8 cellular contexts compared by ENCODE assay signal in genomic region chr19:29812881-29813275, GRCh38. TPM values are rescaled to one million over a fixed set of nuclear protein-coding genes. Genes with fewer than 3 reads are reported as not detected.
DNase-seq lines count a peak whose midpoint lies in the region; ATAC-seq and TF ChIP-seq lines count a peak whose summit lies in the region.

No MANE protein-coding gene starts in this region.

- no peak overlapping the region for H3K4ac ChIP-seq in mesendoderm (ENCODE audit: low read depth, low read length)

- H3K27ac Mint-ChIP-seq in HFFc6 = peak overlapping the region; percentile 20; the same call in 1 of the 2 replicates

- H3K27ac ChIP-seq in ACC112 (ENCODE audit: low read depth, low read length) = no peak overlapping the region
- no peak overlapping the region for H3K27ac ChIP-seq in mesendoderm (ENCODE audit: low read depth, low read length)

- TF ChIP-seq CTCF in HFFc6 (IDR thresholded peaks at IDR 0.05) (no peak), astrocyte of the spinal cord (IDR thresholded peaks at IDR 0.05; ENCODE audit: low read depth, low read length) (no peak)

- no peaks in the 10 kb centered on the region for H3K36me3 Mint-ChIP-seq in HFFc6 (ENCODE audit: low read depth)

- in situ Hi-C loops in astrocyte of the spinal cord (cut with HindIII; ENCODE audit: low sequenced_read_pairs) = no loop called here

- H3K9ac ChIP-seq in mesendoderm (ENCODE audit: low read length) = peak overlapping the region; percentile 68

- no peak overlapping the region for H4K5ac ChIP-seq in mesendoderm (ENCODE audit: low read length)

- H3K4me1 ChIP-seq in ACC112 (ENCODE audit: control insufficient read depth, insufficient read depth, low read length, unreplicated experiment) = peaks cover 4% of the 10 kb centered on the region
- H3K4me1 ChIP-seq in mesendoderm (ENCODE audit: control insufficient read depth, low read depth, low read length) = peaks cover 2% of the 10 kb centered on the region

- WGBS in mesendoderm (ENCODE audit: extremely low coverage, insufficient coverage, low lambda C conversion rate) = no CpG with 5 or more reads among the region's 6 CpGs

- H3K4me3 ChIP-seq in ACC112 (ENCODE audit: low read depth, low read length) = peak overlapping the region; percentile 78
- peak overlapping the region; percentile 32 for H3K4me3 ChIP-seq in astrocyte of the spinal cord (ENCODE audit: low read depth, low read length)
- peak overlapping the region; percentile 33 for H3K4me3 ChIP-seq in mesendoderm (ENCODE audit: low read length)

- no peak overlapping the region for H2AK5ac ChIP-seq in mesendoderm (ENCODE audit: low read length)

- no peaks in the 10 kb centered on the region for H3K79me1 ChIP-seq in mesendoderm (ENCODE audit: low read length)

- H2BK15ac ChIP-seq in mesendoderm (replicated peaks; ENCODE audit: low read depth) = no peak overlapping the region

- H2BK5ac ChIP-seq in mesendoderm (ENCODE audit: low read length) = no peak overlapping the region

- H3K56ac ChIP-seq in mesendoderm (ENCODE audit: low read length) = peak overlapping the region; percentile 79

- DNase-seq in HFFc6 (no peak), astrocyte of the spinal cord (ENCODE audit: low read depth, low spot score) (no peak), mesendoderm (no peak), inferior parietal cortex (ENCODE audit: extremely low spot score) (no peak), hepatic stellate cell (ENCODE audit: low spot score) (no peak)

- H3K4me1 Mint-ChIP-seq in HFFc6 (ENCODE audit: low read depth) = peaks cover 10% of the 10 kb centered on the region; the same call in 1 of the 2 replicates

- no peak overlapping the region for H3K18ac ChIP-seq in mesendoderm (ENCODE audit: low read length)

- ATAC-seq in GM21619 (IDR thresholded peaks at IDR 0.05; ENCODE audit: unreplicated experiment) (no peak), HG03354 (IDR thresholded peaks at IDR 0.05; ENCODE audit: poor library complexity, severe bottlenecking, unreplicated experiment) (no peak)

- peak overlapping the region; percentile 89 for H3K4me3 Mint-ChIP-seq in HFFc6

- no peak overlapping the region for H4K8ac ChIP-seq in mesendoderm (ENCODE audit: low read depth, low read length)

- H2AFZ ChIP-seq in ACC112 (ENCODE audit: low read length, unreplicated experiment) = peak overlapping the region; percentile 68

- no peaks in the 10 kb centered on the region for H3K9me3 Mint-ChIP-seq in HFFc6

- H3K36me3 ChIP-seq in ACC112 (ENCODE audit: insufficient read depth, low read length) (peaks cover 3% of the 10 kb centered on the region; the same call in 1 of the 2 replicates), mesendoderm (ENCODE audit: control insufficient read depth, insufficient read depth, low read length) (no peaks in the 10 kb centered on the region)

- H3K4me2 ChIP-seq in mesendoderm (ENCODE audit: low read length) = peak overlapping the region; percentile 22

- H3K27me3 Mint-ChIP-seq in HFFc6 (ENCODE audit: insufficient read depth) = peaks cover 2% of the 10 kb centered on the region; the same call in 1 of the 2 replicates

- no peak overlapping the region for H3K23ac ChIP-seq in mesendoderm (ENCODE audit: low read length)

- no peak overlapping the region for H2BK120ac ChIP-seq in mesendoderm (ENCODE audit: low read depth, low read length)

- no peaks in the 10 kb centered on the region for H3K79me2 ChIP-seq in ACC112 (ENCODE audit: control insufficient read depth, insufficient read depth, low read length, unreplicated experiment)
- no peaks in the 10 kb centered on the region for H3K79me2 ChIP-seq in mesendoderm (ENCODE audit: control insufficient read depth, insufficient read depth, low read length)

- H3K27me3 ChIP-seq in ACC112 (ENCODE audit: insufficient read depth, low read length) = no peaks in the 10 kb centered on the region
- H3K27me3 ChIP-seq in mesendoderm (ENCODE audit: insufficient read depth, low read length, poor library complexity) = no peaks in the 10 kb centered on the region

RNA-seq across cellular contexts. Expression of gene CCNE1, which starts 1.1 kb away (rescaled TPM):
- 1 to 10 TPM; 5.6 to 7.0 (median 6.5) TPM for total RNA-seq in HFFc6 (2021; fragmentation: NEBNext Ultra II Directional; extraction: Animal tissue kit (Norgen Biotek cat#: 25700))
- 36.6 TPM for polyA plus RNA-seq in mesendoderm (2013, experiment 1 of 2)
- 36.5 TPM for polyA plus RNA-seq in mesendoderm (2013, experiment 2 of 2)
